ENCODE assay signal across 9 cellular contexts in the genomic region with DNA sequence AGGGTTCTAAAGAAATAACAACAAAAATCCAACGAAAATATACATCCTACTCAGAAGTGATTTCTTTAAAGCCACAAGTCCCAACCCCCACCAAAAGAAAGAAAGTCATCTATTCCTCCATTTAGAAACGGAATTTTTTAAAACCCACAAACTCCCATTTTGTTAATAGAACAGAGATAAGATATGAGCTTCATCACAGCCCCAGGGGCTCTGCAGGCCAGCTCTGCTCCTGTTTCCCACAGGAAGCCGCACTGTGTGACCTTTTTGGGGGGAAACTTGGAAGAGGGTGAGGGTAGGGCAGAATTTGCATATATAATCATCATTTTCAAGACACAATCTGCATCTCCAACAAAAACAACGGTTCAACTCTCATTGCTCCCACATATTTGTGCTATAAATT. TPM values are rescaled to one million over a fixed set of nuclear protein-coding genes. Genes with fewer than 3 reads are reported as not detected.
A peak's percentile ranks its signal among the peaks of the same experiment; 100 is the strongest.
DNase-seq lines count a peak whose midpoint lies in the region; ATAC-seq lines count a peak whose summit lies in the region.
"Had no signal": no experiment of that assay in that cellular context is flagged by ENCODE, and none has a peak within 500 bp of the region (broad histone marks: within the 10 kb centered on the region; RNA-seq: fewer than 3 reads in every experiment).

No MANE protein-coding gene starts in this region.

- H3K27ac ChIP-seq in iPS-20b (ENCODE audit: low read length), result no peak overlapping the region
- H3K27ac ChIP-seq in substantia nigra (ENCODE audit: low read depth, low read length, poor library complexity, severe bottlenecking), result peak overlapping the region; percentile 68

- 0 out of 2 replicates have a peak overlapping the region, but pooled peaks have one; percentile 17 for H3K9ac ChIP-seq in iPS-20b (ENCODE audit: low read depth, low read length)

- no peak for ATAC-seq in activated CD8-positive, alpha-beta memory T cell treated with anti-CD3 and anti-CD28 coated beads, Interleukin-2, amount 10 ng/mL, durations not matched to agents 7 days and 5 days
- ATAC-seq in activated CD8-positive, alpha-beta T cell treated with anti-CD3 and anti-CD28 coated beads, Interleukin-2, amount 10 ng/mL, durations not matched to agents 7 days and 5 days, result no peak
- ATAC-seq in HG02642 (IDR thresholded peaks at IDR 0.05; ENCODE audit: poor library complexity, unreplicated experiment), result no peak

- peak overlapping the region; percentile 92 for H3K27ac Mint-ChIP-seq in activated CD8-positive, alpha-beta memory T cell treated with anti-CD3 and anti-CD28 coated beads, Interleukin-2, amount 10 ng/mL, durations not matched to agents 7 days and 5 days
- peak overlapping the region; percentile 67 for H3K27ac Mint-ChIP-seq in activated CD8-positive, alpha-beta T cell treated with anti-CD3 and anti-CD28 coated beads, Interleukin-2, amount 10 ng/mL, durations not matched to agents 7 days and 5 days

- H3K36me3 ChIP-seq in iPS-20b (ENCODE audit: insufficient read depth, low read depth, low read length), result no peaks in the 10 kb centered on the region

- peaks cover 25% of the 10 kb centered on the region for H3K36me3 Mint-ChIP-seq in activated CD8-positive, alpha-beta memory T cell treated with anti-CD3 and anti-CD28 coated beads, Interleukin-2, amount 10 ng/mL, durations not matched to agents 7 days and 5 days
- H3K36me3 Mint-ChIP-seq in activated CD8-positive, alpha-beta T cell treated with anti-CD3 and anti-CD28 coated beads, Interleukin-2, amount 10 ng/mL, durations not matched to agents 7 days and 5 days (ENCODE audit: low read depth), result peaks cover 50% of the 10 kb centered on the region

- DNase-seq in activated CD8-positive, alpha-beta memory T cell treated with anti-CD3 and anti-CD28 coated beads, Interleukin-2, amount 10 ng/mL, durations not matched to agents 7 days and 5 days, result no peak
- DNase-seq in activated CD8-positive, alpha-beta memory T cell treated with anti-CD3 and anti-CD28 coated beads, Interleukin-2, amount 50 U/mL, for 48 hours, result no peak
- DNase-seq in activated CD8-positive, alpha-beta T cell treated with anti-CD3 and anti-CD28 coated beads, Interleukin-2, amount 10 ng/mL, durations not matched to agents 7 days and 5 days, result no peak
- no peak for DNase-seq in substantia nigra (lab: John Stamatoyannopoulos, UW)
- no peak for DNase-seq in CD1c-positive myeloid dendritic cell (ENCODE audit: extremely low spot score)
- no peak for DNase-seq in NCI-H524 (lab: John Stamatoyannopoulos, UW)
- DNase-seq: COR-L47 had no signal

- peak overlapping the region; percentile 65 for H3K4me3 ChIP-seq in iPS-20b (ENCODE audit: low read length)

- H3K9me3 Mint-ChIP-seq in activated CD8-positive, alpha-beta memory T cell treated with anti-CD3 and anti-CD28 coated beads, Interleukin-2, amount 10 ng/mL, durations not matched to agents 7 days and 5 days (ENCODE audit: low read depth), result no peaks in the 10 kb centered on the region
- no peaks in the 10 kb centered on the region for H3K9me3 Mint-ChIP-seq in activated CD8-positive, alpha-beta T cell treated with anti-CD3 and anti-CD28 coated beads, Interleukin-2, amount 10 ng/mL, durations not matched to agents 7 days and 5 days (ENCODE audit: insufficient read depth)

- H3K9me3 ChIP-seq in iPS-20b (ENCODE audit: insufficient read depth, low read depth, low read length), result no peaks in the 10 kb centered on the region

- CTCF ChIA-PET in activated CD8-positive, alpha-beta memory T cell treated with anti-CD3 and anti-CD28 coated beads, Interleukin-2, amount 10 ng/mL, durations not matched to agents 7 days and 5 days (lab: Charles Lee), result interaction anchor here (1.6 to 4.0 kb wide), 3 partner anchors 11 to 474 kb away, joined by 3 to 34 read pairs (median 25); no protein-coding TSS in a partner anchor
- CTCF ChIA-PET in activated CD8-positive, alpha-beta T cell treated with anti-CD3 and anti-CD28 coated beads, Interleukin-2, amount 10 ng/mL, durations not matched to agents 7 days and 5 days (lab: Charles Lee), result interaction anchor here (1.0 to 3.1 kb wide), 6 partner anchors 8 to 840 kb away, joined by 3 to 48 read pairs (median 24); no protein-coding TSS in a partner anchor

- no peaks in the 10 kb centered on the region for H3K27me3 Mint-ChIP-seq in activated CD8-positive, alpha-beta memory T cell treated with anti-CD3 and anti-CD28 coated beads, Interleukin-2, amount 10 ng/mL, durations not matched to agents 7 days and 5 days
- no peaks in the 10 kb centered on the region for H3K27me3 Mint-ChIP-seq in activated CD8-positive, alpha-beta T cell treated with anti-CD3 and anti-CD28 coated beads, Interleukin-2, amount 10 ng/mL, durations not matched to agents 7 days and 5 days (ENCODE audit: low read depth)

- peak overlapping the region; percentile 87 for H3K4me3 Mint-ChIP-seq in activated CD8-positive, alpha-beta memory T cell treated with anti-CD3 and anti-CD28 coated beads, Interleukin-2, amount 10 ng/mL, durations not matched to agents 7 days and 5 days
- peak overlapping the region; percentile 95 for H3K4me3 Mint-ChIP-seq in activated CD8-positive, alpha-beta T cell treated with anti-CD3 and anti-CD28 coated beads, Interleukin-2, amount 10 ng/mL, durations not matched to agents 7 days and 5 days

- H3K27me3 ChIP-seq in iPS-20b (ENCODE audit: insufficient read depth, low read length), result peaks cover 89% of the 10 kb centered on the region

- POLR2A ChIA-PET in activated CD8-positive, alpha-beta T cell treated with anti-CD3 and anti-CD28 coated beads, Interleukin-2, amount 10 ng/mL, durations not matched to agents 7 days and 5 days (lab: Charles Lee), result interaction anchor here (0.6 kb wide), 1 partner anchor 867 kb away, joined by 3 read pairs; no protein-coding TSS in a partner anchor

- H3K4me1 ChIP-seq in iPS-20b (ENCODE audit: insufficient read depth, low read length), result peaks cover 53% of the 10 kb centered on the region

- H3K4me1 Mint-ChIP-seq in activated CD8-positive, alpha-beta memory T cell treated with anti-CD3 and anti-CD28 coated beads, Interleukin-2, amount 10 ng/mL, durations not matched to agents 7 days and 5 days, result peaks cover 49% of the 10 kb centered on the region
- peaks cover 61% of the 10 kb centered on the region for H3K4me1 Mint-ChIP-seq in activated CD8-positive, alpha-beta T cell treated with anti-CD3 and anti-CD28 coated beads, Interleukin-2, amount 10 ng/mL, durations not matched to agents 7 days and 5 days (ENCODE audit: low read depth)

RNA-seq across cellular contexts. Expression of a gene that starts 2.8 kb away (rescaled TPM):
- 10 to 100 TPM; 28.2 to 33.4 TPM for total RNA-seq in activated CD8-positive, alpha-beta memory T cell treated with anti-CD3 and anti-CD28 coated beads, Interleukin-2, amount 10 ng/mL, durations not matched to agents 7 days and 5 days
- 10 to 100 TPM; 27.5 to 28.9 TPM for total RNA-seq in activated CD8-positive, alpha-beta T cell treated with anti-CD3 and anti-CD28 coated beads, Interleukin-2, amount 10 ng/mL, durations not matched to agents 7 days and 5 days

RNA-seq across cellular contexts. Expression of a gene that starts 37.5 kb away (rescaled TPM):
- total RNA-seq in activated CD8-positive, alpha-beta memory T cell treated with anti-CD3 and anti-CD28 coated beads, Interleukin-2, amount 10 ng/mL, durations not matched to agents 7 days and 5 days, result 1 to 10 TPM in 1 of 2 experiments, under 1 TPM in 1; 0.70 to 5.8 TPM
- total RNA-seq in activated CD8-positive, alpha-beta T cell treated with anti-CD3 and anti-CD28 coated beads, Interleukin-2, amount 10 ng/mL, durations not matched to agents 7 days and 5 days, result not detected
